8 cellular contexts compared by ENCODE assay signal in the genomic region with DNA sequence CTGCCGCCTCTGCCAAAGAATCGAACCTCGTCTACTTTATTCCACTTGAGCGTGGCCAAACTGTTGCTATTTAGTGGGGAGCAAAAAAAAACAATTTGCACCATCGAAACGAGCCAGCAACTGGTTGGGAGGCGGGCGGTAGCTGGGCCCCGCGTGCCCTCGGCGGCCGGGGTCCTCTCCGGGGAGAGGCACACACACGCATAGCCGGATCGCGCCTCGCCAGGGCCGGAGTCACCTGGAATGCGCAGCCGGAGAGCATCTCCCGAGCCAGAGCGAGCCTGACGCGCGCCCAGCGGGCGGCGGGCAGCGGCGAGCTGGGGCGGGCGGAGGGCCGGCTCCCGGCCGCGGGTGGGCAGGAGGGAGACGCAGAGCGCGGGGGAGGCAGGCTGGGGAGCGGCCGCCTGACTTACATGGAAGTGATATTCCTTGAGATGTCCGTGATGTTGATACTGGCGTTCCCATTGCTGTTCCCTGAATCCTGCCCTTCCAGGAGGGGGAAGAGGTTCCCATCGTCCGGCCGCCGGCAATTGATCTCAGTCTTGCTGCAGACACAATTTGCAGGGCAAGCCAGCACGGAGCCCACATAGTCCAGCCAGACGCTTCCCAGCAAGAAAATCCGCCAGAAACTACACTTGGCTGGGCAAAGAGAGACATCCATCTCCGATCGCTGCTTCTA. TPM values are rescaled to one million over a fixed set of nuclear protein-coding genes. Genes with fewer than 3 reads are reported as not detected.
DNase-seq lines count a peak whose midpoint lies in the region; ATAC-seq and TF ChIP-seq lines count a peak whose summit lies in the region.

No MANE protein-coding gene starts in this region.

- no peaks in the 10 kb centered on the region for H3K4me1 ChIP-seq in fibroblast of lung (ENCODE audit: control insufficient read depth, extremely low read depth, insufficient read depth, low read length)

- peaks cover 39 to 55% of the 10 kb centered on the region in 2 donors for H3K27me3 Mint-ChIP-seq in natural killer cell treated with Interleukin-12 subunit alpha and Interleukin-12 subunit beta and Interleukin-15 and Interleukin-18, amount 100 ng/mL, for 72 hours

- peak; percentile 20 for TF ChIP-seq RAD21 in neural cell (conservative IDR thresholded peaks at IDR 0.05)

- H3K4me3 ChIP-seq in fibroblast of lung (replicated peaks in 1 of 4; ENCODE audit: control extremely low read depth in 1 of 4, insufficient read depth in 1 of 4, low read depth in 3 of 4, low read length in 4 of 4): peak overlapping the region in 1 of 4 experiments; percentile 28
- peak overlapping the region; percentile 88 for H3K4me3 ChIP-seq in neural cell (ENCODE audit: low read length)

- H3K36me3 ChIP-seq in fibroblast of lung (ENCODE audit: control insufficient read depth, insufficient read depth, low read length) (no peaks in the 10 kb centered on the region), neural cell (ENCODE audit: insufficient read depth, low read length) (no peaks in the 10 kb centered on the region)

- H4K20me1 ChIP-seq in fibroblast of lung (ENCODE audit: control insufficient read depth, extremely low read depth, insufficient read depth, low read length) (no peaks in the 10 kb centered on the region), neural cell (ENCODE audit: insufficient read depth) (peaks cover 11% of the 10 kb centered on the region)

- no peaks in the 10 kb centered on the region for H3K9me3 ChIP-seq in fibroblast of lung (ENCODE audit: control insufficient read depth, insufficient read depth, low read depth, low read length)
- peaks cover 3% of the 10 kb centered on the region for H3K9me3 ChIP-seq in neural cell (ENCODE audit: low read length)

- ATAC-seq in GM19023 (IDR thresholded peaks at IDR 0.05; ENCODE audit: unreplicated experiment) (no peak), GM18505 (IDR thresholded peaks at IDR 0.05; ENCODE audit: unreplicated experiment) (no peak)
- ATAC-seq in natural killer cell treated with Interleukin-12 subunit alpha and Interleukin-12 subunit beta and Interleukin-15 and Interleukin-18, amount 100 ng/mL, for 72 hours: no peak

- H3K36me3 Mint-ChIP-seq in natural killer cell treated with Interleukin-12 subunit alpha and Interleukin-12 subunit beta and Interleukin-15 and Interleukin-18, amount 100 ng/mL, for 72 hours: no peaks in the 10 kb centered on the region

- H3K27me3 ChIP-seq in fibroblast of lung (ENCODE audit: control insufficient read depth, insufficient read depth, low read length): peaks cover 31% of the 10 kb centered on the region
- H3K27me3 ChIP-seq in neural cell (ENCODE audit: insufficient read depth, low read depth, low read length): peaks cover 15% of the 10 kb centered on the region

- no peak overlapping the region for H3K27ac Mint-ChIP-seq in natural killer cell treated with Interleukin-12 subunit alpha and Interleukin-12 subunit beta and Interleukin-15 and Interleukin-18, amount 100 ng/mL, for 72 hours

- H2AFZ ChIP-seq in fibroblast of lung (ENCODE audit: low read length) (no peak overlapping the region), neural cell (ENCODE audit: low read depth, low read length) (no peak overlapping the region)

- H3F3A ChIP-seq in neural cell (ENCODE audit: insufficient read depth, low read length, poor library complexity, severe bottlenecking): peaks cover 3% of the 10 kb centered on the region

- TF ChIP-seq EP300 in neural cell (conservative IDR thresholded peaks at IDR 0.05; ENCODE audit: poor library complexity, severe bottlenecking): no peak

- TF ChIP-seq POLR2A in GM18505 (IDR thresholded peaks at IDR 0.05; ENCODE audit: borderline replicate concordance, extremely low read depth, insufficient read depth, insufficient read length): no peak

- DNase-seq in COLO668 (lab: John Stamatoyannopoulos, UW; ENCODE audit: unreplicated experiment) (peak; percentile 74), NCI-H748 treated with DMSO at 0.1 percent for 48 hours (lab: John Stamatoyannopoulos, UW) (peak; percentile 28), fibroblast of lung (ENCODE audit: low read depth in 2 of 2) (peak; percentile 14 to 77), NCI-H2029 (lab: John Stamatoyannopoulos, UW) (no peak)
- no peak for DNase-seq in natural killer cell treated with Interleukin-12 subunit alpha and Interleukin-12 subunit beta and Interleukin-15 and Interleukin-18, amount 100 ng/mL, for 72 hours (ENCODE audit: low spot score)

- H3K4me2 ChIP-seq in fibroblast of lung (ENCODE audit: extremely low read depth, insufficient read depth, low read length) (peak overlapping the region; percentile 59), neural cell (ENCODE audit: low read length) (peak overlapping the region; percentile 79)

- H3K9ac ChIP-seq in fibroblast of lung (ENCODE audit: insufficient read depth, low read length): no peak overlapping the region
- peak overlapping the region; percentile 94 for H3K9ac ChIP-seq in neural cell (ENCODE audit: low read length)

- H3K9me2 ChIP-seq in neural cell (ENCODE audit: insufficient read depth, low read length): no peaks in the 10 kb centered on the region

- H3K79me2 ChIP-seq in fibroblast of lung (ENCODE audit: control insufficient read depth, insufficient read depth, low read length): no peaks in the 10 kb centered on the region
- peaks cover 49% of the 10 kb centered on the region for H3K79me2 ChIP-seq in neural cell (replicated peaks; ENCODE audit: insufficient read depth, low read length)

- TF ChIP-seq CTCF in fibroblast of lung (conservative IDR thresholded peaks at IDR 0.05 in 1 of 2, IDR thresholded peaks at IDR 0.05 in 1 of 2; ENCODE audit: low read depth in 1 of 2, low read length in 2 of 2) (no peak), neural cell (IDR thresholded peaks at IDR 0.05; ENCODE audit: poor library complexity, severe bottlenecking) (peak; percentile 19)

- H3K27ac ChIP-seq in fibroblast of lung (ENCODE audit: insufficient read depth, low read length) (no peak overlapping the region), neural cell (ENCODE audit: low read length) (peak overlapping the region; percentile 92)

- H3K4me1 Mint-ChIP-seq in natural killer cell treated with Interleukin-12 subunit alpha and Interleukin-12 subunit beta and Interleukin-15 and Interleukin-18, amount 100 ng/mL, for 72 hours (ENCODE audit: low read depth in 2 of 2): peaks cover 5 to 6% of the 10 kb centered on the region in 2 donors

- H3K4me3 Mint-ChIP-seq in natural killer cell treated with Interleukin-12 subunit alpha and Interleukin-12 subunit beta and Interleukin-15 and Interleukin-18, amount 100 ng/mL, for 72 hours: no peak overlapping the region

- no peaks in the 10 kb centered on the region for H3K9me3 Mint-ChIP-seq in natural killer cell treated with Interleukin-12 subunit alpha and Interleukin-12 subunit beta and Interleukin-15 and Interleukin-18, amount 100 ng/mL, for 72 hours

TF ChIP-seq in neural cell, 6 proteins besides CTCF, POLR2A, EP300 and RAD21:
- peak; percentile 62 for TF ChIP-seq MXI1 (conservative IDR thresholded peaks at IDR 0.05; ENCODE audit: poor library complexity, severe bottlenecking)
- TF ChIP-seq SMC3 (conservative IDR thresholded peaks at IDR 0.05; ENCODE audit: poor library complexity): peak; percentile 31
- peak; percentile 28 for TF ChIP-seq REST (IDR thresholded peaks at IDR 0.05; ENCODE audit: borderline replicate concordance)
- no peak for TF ChIP-seq EZH2 (IDR thresholded peaks at IDR 0.05; ENCODE audit: borderline replicate concordance, insufficient read depth, low read length, poor library complexity, severe bottlenecking)
- peak; percentile 15 for TF ChIP-seq POLR2AphosphoS5 (IDR thresholded peaks at IDR 0.05)
- peak; percentile 30 for TF ChIP-seq TAF1 (IDR thresholded peaks at IDR 0.05; ENCODE audit: low read depth)

RNA-seq across cellular contexts. Expression of gene NTRK3, which starts 0.9 kb away (rescaled TPM):
- total RNA-seq in fibroblast of lung: 0.77 TPM in 1 of 2 replicates, not detected in the other
- polyA plus RNA-seq in fibroblast of lung (0.06 and 0.17 TPM in 2 replicates), neural cell (42.3 and 42.7 TPM in 2 replicates)
- polyA plus RNA-seq in fibroblast of lung (2012): 0.09 and 0.51 TPM in 2 replicates
- polyA minus RNA-seq in fibroblast of lung (ENCODE audit: low replicate concordance) (8.2 TPM in 1 of 2 replicates, not detected in the other), neural cell (135 and 140 TPM in 2 replicates)
- total RNA-seq in natural killer cell treated with Interleukin-12 subunit alpha and Interleukin-12 subunit beta and Interleukin-15 and Interleukin-18, amount 100 ng/mL, for 72 hours: 1 to 10 TPM in 1 of 2 donors, under 1 TPM in 1; 0.42 to 1.2 TPM

Comparison
In these comparisons a context has a peak if more than half of its experiments do, and no peak if none do; other contexts are left out.
1. DNase-seq: peak in COLO668 (single experiment), NCI-H748 treated with DMSO at 0.1 percent for 48 hours (single experiment) and fibroblast of lung (2 of 2); none in NCI-H2029 (single experiment) and natural killer cell treated with Interleukin-12 subunit alpha and Interleukin-12 subunit beta and Interleukin-15 and Interleukin-18, amount 100 ng/mL, for 72 hours (single experiment).